Comparison of ENCODE assay signal across 25 cellular contexts in genomic region chr1:16088351-16088911, GRCh38. TPM values are rescaled to one million over a fixed set of nuclear protein-coding genes. Genes with fewer than 3 reads are reported as not detected.
DNase-seq lines count a peak whose midpoint lies in the region; TF ChIP-seq lines count a peak whose summit lies in the region.
"Had no signal": no experiment of that assay in that cellular context is flagged by ENCODE, and none has a peak within 500 bp of the region (broad histone marks: within the 10 kb centered on the region; RNA-seq: fewer than 3 reads in every experiment).

No MANE protein-coding gene starts in this region.

- no peak overlapping the region for H3K9ac ChIP-seq in GM23248
- H3K9ac ChIP-seq: SK-N-SH had no signal

- H3F3A ChIP-seq in GM23248 (ENCODE audit: insufficient read depth), result no peaks in the 10 kb centered on the region
- peaks cover 30% of the 10 kb centered on the region for H3F3A ChIP-seq in PC-9 (ENCODE audit: insufficient read depth, low read depth)

- no peaks in the 10 kb centered on the region for H3K27me3 Mint-ChIP-seq in T-helper 2 cell treated with Interferon-gamma antibody and Interleukin-4, amounts not matched to agents 5 μg/mL and 100 μg/mL, for 36 hours (ENCODE audit: low read depth)
- H3K27me3 Mint-ChIP-seq: naive thymus-derived CD4-positive, alpha-beta T cell had no signal

- H3K4me1 Mint-ChIP-seq in T-helper 2 cell treated with Interferon-gamma antibody and Interleukin-4, amounts not matched to agents 5 μg/mL and 100 μg/mL, for 36 hours (ENCODE audit: low read depth), result no peaks in the 10 kb centered on the region

- H3K9me3 Mint-ChIP-seq in T-helper 2 cell treated with Interferon-gamma antibody and Interleukin-4, amounts not matched to agents 5 μg/mL and 100 μg/mL, for 36 hours, result no peaks in the 10 kb centered on the region
- H3K9me3 Mint-ChIP-seq: naive thymus-derived CD4-positive, alpha-beta T cell; WTC11 had no signal

- no peak overlapping the region for H3K4me3 Mint-ChIP-seq in T-helper 2 cell treated with Interferon-gamma antibody and Interleukin-4, amounts not matched to agents 5 μg/mL and 100 μg/mL, for 36 hours
- H3K4me3 Mint-ChIP-seq: naive thymus-derived CD4-positive, alpha-beta T cell; WTC11 had no signal

- DNase-seq in GM23248, result no peak
- DNase-seq in PC-9, result peak; percentile 75 to 88
- peak; percentile 23 for DNase-seq in left ventricle myocardium inferior
- DNase-seq in retina, result peak; percentile 3
- DNase-seq in NCI-H2081 treated with DMSO at 0.1 percent for 48 hours (lab: John Stamatoyannopoulos, UW), result no peak
- DNase-seq in AG20443 (ENCODE audit: low spot score), result no peak
- DNase-seq in T-helper 2 cell treated with Interferon-gamma antibody and Interleukin-4, amounts not matched to agents 5 μg/mL and 100 μg/mL, for 36 hours (ENCODE audit: low spot score), result no peak
- DNase-seq: activated CD4-positive, alpha-beta T cell treated with anti-CD3 and anti-CD28 coated beads, Interleukin-2, amount 50 U/mL, for 48 hours; activated gamma-delta T cell; BE2C; caudate nucleus; erythroblast; gastrocnemius medialis; KBM-7; MV-4-11; naive thymus-derived CD4-positive, alpha-beta T cell; NCI-H1694 treated with DMSO at 0.1 percent for 48 hours; pancreas; SK-N-SH; stimulated activated CD4-positive, alpha-beta T cell treated with anti-CD3 and anti-CD28 coated beads, Interleukin-4, amount 100 ng/mL, for 24 hours; upper lobe of right lung had no signal

- intact Hi-C loops in PC-9 (cut with micrococcal nuclease; ENCODE audit: unreplicated experiment) (loop anchor here (1.0 to 2.0 kb wide), 2 partner anchors 32 to 55 kb away; no protein-coding TSS in a partner anchor), left ventricle myocardium inferior (cut with micrococcal nuclease) (no loop called here)

- POLR2A ChIA-PET in PC-9 (lab: Charles Lee; ENCODE audit: unreplicated experiment), result interaction anchor here (0.6 to 1.0 kb wide), 2 partner anchors 55 to 651 kb away, joined by 3 to 5 read pairs; no protein-coding TSS in a partner anchor

- H3K27me3 ChIP-seq in GM23248 (replicated peaks; ENCODE audit: insufficient read depth) (no peaks in the 10 kb centered on the region), PC-9 (ENCODE audit: insufficient read depth, low read depth) (no peaks in the 10 kb centered on the region), left ventricle myocardium inferior (ENCODE audit: low read depth) (no peaks in the 10 kb centered on the region)
- H3K27me3 ChIP-seq: BE2C, gastrocnemius medialis, pancreas, upper lobe of right lung had no signal

- in situ Hi-C loops in GM23248 (cut with MboI), result loop anchor here (10.0 to 25.0 kb wide), 2 partner anchors 156 to 274 kb away; partner anchors contain the start of genes FBXO42 and SZRD1

- H3K36me3 ChIP-seq in GM23248 (ENCODE audit: low read depth) (no peaks in the 10 kb centered on the region), PC-9 (ENCODE audit: low read depth) (no peaks in the 10 kb centered on the region), left ventricle myocardium inferior (no peaks in the 10 kb centered on the region)
- H3K36me3 ChIP-seq: BE2C, gastrocnemius medialis, pancreas, upper lobe of right lung had no signal

- no peaks in the 10 kb centered on the region for H3K9me3 ChIP-seq in GM23248 (ENCODE audit: low read depth)
- no peaks in the 10 kb centered on the region for H3K9me3 ChIP-seq in PC-9 (ENCODE audit: insufficient read depth, low read depth)
- no peaks in the 10 kb centered on the region for H3K9me3 ChIP-seq in left ventricle myocardium inferior (replicated peaks)
- H3K9me3 ChIP-seq: BE2C, gastrocnemius medialis, pancreas, SK-N-SH, upper lobe of right lung had no signal

- TF ChIP-seq CTCF in PC-9 (conservative IDR thresholded peaks at IDR 0.05) (no peak), left ventricle myocardium inferior (IDR thresholded peaks at IDR 0.05; ENCODE audit: borderline replicate concordance) (no peak)

- CTCF ChIA-PET in PC-9 (lab: Charles Lee), result no interaction called here

- H3K9me2 ChIP-seq in GM23248 (ENCODE audit: insufficient read depth) (no peaks in the 10 kb centered on the region), PC-9 (ENCODE audit: insufficient read depth) (no peaks in the 10 kb centered on the region)
- H3K9me2 ChIP-seq: SK-N-SH had no signal

- H3K4me1 ChIP-seq in GM23248 (ENCODE audit: insufficient read depth) (peaks cover 11% of the 10 kb centered on the region), PC-9 (replicated peaks; ENCODE audit: insufficient read depth) (peaks cover 83% of the 10 kb centered on the region), left ventricle myocardium inferior (peaks cover 25% of the 10 kb centered on the region)
- H3K4me1 ChIP-seq: BE2C, upper lobe of right lung had no signal

- H3K4me3 ChIP-seq in GM23248 (no peak overlapping the region), PC-9 (peak overlapping the region; percentile 45; the same call in 1 of the 2 replicates), left ventricle myocardium inferior (no peak overlapping the region)
- H3K4me3 ChIP-seq: gastrocnemius medialis, pancreas, skin epidermis, upper lobe of right lung had no signal

- no peaks in the 10 kb centered on the region for H3K36me3 Mint-ChIP-seq in T-helper 2 cell treated with Interferon-gamma antibody and Interleukin-4, amounts not matched to agents 5 μg/mL and 100 μg/mL, for 36 hours (ENCODE audit: low read depth)
- H3K36me3 Mint-ChIP-seq: naive thymus-derived CD4-positive, alpha-beta T cell; WTC11 had no signal

- H3K27ac Mint-ChIP-seq in T-helper 2 cell treated with Interferon-gamma antibody and Interleukin-4, amounts not matched to agents 5 μg/mL and 100 μg/mL, for 36 hours, result no peak overlapping the region
- H3K27ac Mint-ChIP-seq: naive thymus-derived CD4-positive, alpha-beta T cell had no signal

- no peaks in the 10 kb centered on the region for H3K79me2 ChIP-seq in GM23248 (ENCODE audit: insufficient read depth)
- no peaks in the 10 kb centered on the region for H3K79me2 ChIP-seq in PC-9 (ENCODE audit: low read depth)

- H2AFZ ChIP-seq in GM23248 (no peak overlapping the region), PC-9 (peak overlapping the region; percentile 64; the same call in 1 of the 2 replicates)

- WGBS in GM23248 (ENCODE audit: low coverage in 1 of 2, low lambda C conversion rate in 2 of 2, missing lambda C conversion rate in 2 of 2), 2 experiments, result 87 to 88% methylated on average over 17 of the region's 17 CpGs

- TSS peak; percentile 63 for BruUV-seq in PC-9 (replicated peaks; lab: Mats Ljungman, UMichigan)

- H3K27ac ChIP-seq in GM23248, result 0 out of 2 replicates have a peak overlapping the region, but pooled peaks have one; percentile 28
- peak overlapping the region; percentile 95 for H3K27ac ChIP-seq in PC-9
- peak overlapping the region; percentile 71 for H3K27ac ChIP-seq in left ventricle myocardium inferior (replicated peaks)
- H3K27ac ChIP-seq: gastrocnemius medialis, pancreas, upper lobe of right lung had no signal

- H3K4me2 ChIP-seq in GM23248 (ENCODE audit: unreplicated experiment), result no peak overlapping the region
- peak overlapping the region; percentile 81 for H3K4me2 ChIP-seq in PC-9
- H3K4me2 ChIP-seq: SK-N-SH had no signal

- no peaks in the 10 kb centered on the region for H4K20me1 ChIP-seq in GM23248 (ENCODE audit: insufficient read depth)
- no peaks in the 10 kb centered on the region for H4K20me1 ChIP-seq in PC-9 (ENCODE audit: insufficient read depth)

RNA-seq across cellular contexts. Expression of gene FAM131C, which starts 15.0 kb away (rescaled TPM):
- 0.51 and 0.97 TPM in 2 replicates for total RNA-seq in GM23248 (2014; rRNA removed; shearing (Covaris generic))
- polyA plus RNA-seq in GM23248 (2016; fragmentation: Nextera tagmentation; extraction: Ambion mirVana), result 1.3 and 1.8 TPM in 2 replicates
- total RNA-seq in PC-9 (2021), result 7.4 and 12.3 TPM in 2 replicates
- total RNA-seq in left ventricle myocardium inferior, result 5.4 TPM
- total RNA-seq: gastrocnemius medialis, mesenteric fat pad, upper lobe of right lung had no signal
- polyA plus RNA-seq: naive thymus-derived CD4-positive, alpha-beta T cell had no signal

RNA-seq across cellular contexts. Expression of gene CLCNKB, which starts 44.8 kb away (rescaled TPM):
- total RNA-seq in GM23248 (2014; rRNA removed; shearing (Covaris generic)), result not detected in 2 replicates
- polyA plus RNA-seq in GM23248 (2016; fragmentation: Nextera tagmentation; extraction: Ambion mirVana), result 0.11 TPM in 1 of 2 replicates, not detected in the other
- 1.1 and 1.9 TPM in 2 replicates for total RNA-seq in PC-9 (2021)
- total RNA-seq in left ventricle myocardium inferior, result 1.3 TPM
- total RNA-seq: gastrocnemius medialis; naive thymus-derived CD4-positive, alpha-beta T cell; T-helper 2 cell treated with Interferon-gamma antibody and Interleukin-4, amounts not matched to agents 100 ng/mL and 5 ng/mL, for 36 hours had no signal
- polyA plus RNA-seq: naive thymus-derived CD4-positive, alpha-beta T cell had no signal

Comparison
In these comparisons a context has a peak if more than half of its experiments do, and no peak if none do; other contexts are left out.
1. DNase-seq: peak in PC-9 (2 of 2), left ventricle myocardium inferior (single experiment) and retina (single experiment); none in GM23248 (single experiment), NCI-H2081 treated with DMSO at 0.1 percent for 48 hours (single experiment), AG20443 (single experiment) and T-helper 2 cell treated with Interferon-gamma antibody and Interleukin-4, amounts not matched to agents 5 μg/mL and 100 μg/mL, for 36 hours (single experiment).
2. H3K27ac ChIP-seq: peak in every context shown above with its lines; median percentile 95 in PC-9; 71 in left ventricle myocardium inferior; 28 in GM23248.